ENCODE assay signal across 31 cellular contexts in genomic region chr9:33248606-33249005, GRCh38. TPM values are rescaled to one million over a fixed set of nuclear protein-coding genes. Genes with fewer than 3 reads are reported as not detected.
DNase-seq lines count a peak whose midpoint lies in the region; ATAC-seq and TF ChIP-seq lines count a peak whose summit lies in the region.
"Had no signal": no experiment of that assay in that cellular context is flagged by ENCODE, and none has a peak within 500 bp of the region (broad histone marks: within the 10 kb centered on the region; RNA-seq: fewer than 3 reads in every experiment).

No MANE protein-coding gene starts in this region.

- no peak overlapping the region for H3K4me3 ChIP-seq in breast epithelium
- H3K4me3 ChIP-seq in NB4 (ENCODE audit: low read depth, low read length): no peak overlapping the region
- no peak overlapping the region for H3K4me3 ChIP-seq in BE2C (ENCODE audit: low read depth, low read length)
- H3K4me3 ChIP-seq: colonic mucosa, prostate gland had no signal

- no peak overlapping the region for H3K27ac ChIP-seq in breast epithelium
- H3K27ac ChIP-seq: colonic mucosa, prostate gland had no signal

- H3K27ac Mint-ChIP-seq in MCF 10A (ENCODE audit: low read depth, unreplicated experiment): peak overlapping the region; percentile 68

- H3K27me3 ChIP-seq in breast epithelium: no peaks in the 10 kb centered on the region
- no peaks in the 10 kb centered on the region for H3K27me3 ChIP-seq in BE2C
- H3K27me3 ChIP-seq: colonic mucosa had no signal

- no peak overlapping the region for H3K4me3 Mint-ChIP-seq in MCF 10A (ENCODE audit: unreplicated experiment)
- H3K4me3 Mint-ChIP-seq: naive thymus-derived CD4-positive, alpha-beta T cell had no signal

- no peak for TF ChIP-seq POLR2A in breast epithelium (IDR thresholded peaks at IDR 0.05)
- no peak for TF ChIP-seq POLR2A in NB4 (IDR thresholded peaks at IDR 0.05; ENCODE audit: extremely low read depth, insufficient read length)

- POLR2A ChIA-PET in MCF 10A (lab: Yijun Ruan, JAX): interaction anchor here (1.6 to 13.7 kb wide), 2 partner anchors 12 to 15 kb away, joined by 9 to 259 read pairs; partner anchors contain the start of genes BAG1, CHMP5 and SPINK4

- no peak for TF ChIP-seq CTCF in MCF 10A (IDR thresholded peaks at IDR 0.05; ENCODE audit: unreplicated experiment)
- TF ChIP-seq CTCF in breast epithelium (IDR thresholded peaks at IDR 0.05): no peak
- TF ChIP-seq CTCF in NB4 (IDR thresholded peaks at IDR 0.05; ENCODE audit: low read depth, low read length): no peak
- TF ChIP-seq CTCF in BE2C (IDR thresholded peaks at IDR 0.05; ENCODE audit: low read depth, low read length): no peak

- DNase-seq in MCF 10A (ENCODE audit: unreplicated experiment) (no peak), breast epithelium (ENCODE audit: low spot score in 2 of 2) (no peak), NB4 (ENCODE audit: low read depth) (peak; percentile 12), BE2C (no peak), NCI-H1436 (lab: John Stamatoyannopoulos, UW) (no peak), GM19240 (ENCODE audit: insufficient read length, low spot score) (no peak)
- DNase-seq: activated CD4-positive, CD25-positive, alpha-beta regulatory T cell; activated CD8-positive, alpha-beta memory T cell treated with anti-CD3 and anti-CD28 coated beads, Interleukin-2, amount 50 U/mL, for 4 hours; activated naive CD4-positive, alpha-beta T cell treated with anti-CD3 and anti-CD28 coated beads, Interleukin-2, amount 50 U/mL, for 16 hours; amygdala; colonic mucosa; effector memory CD4-positive, alpha-beta T cell; head of caudate nucleus; kidney; midbrain; naive thymus-derived CD4-positive, alpha-beta T cell; NCI-H1436 treated with DMSO at 0.1 percent for 48 hours; NCI-H2107; NCI-H446; NCI-H82; stimulated activated CD4-positive, alpha-beta T cell treated with anti-CD3 and anti-CD28 coated beads, Interleukin-4, amount 100 ng/mL, for 4 hours; stimulated activated naive CD4-positive, alpha-beta T cell had no signal

- CTCF ChIA-PET in MCF 10A (lab: Yijun Ruan, JAX): interaction anchor here (0.7 to 2.6 kb wide), 2 partner anchors 14 to 52 kb away, joined by 3 to 18 read pairs; no protein-coding TSS in a partner anchor

- H3K4me1 ChIP-seq in breast epithelium: no peaks in the 10 kb centered on the region
- H3K4me1 ChIP-seq in BE2C: no peaks in the 10 kb centered on the region
- H3K4me1 ChIP-seq: colonic mucosa, prostate gland had no signal

- H3K36me3 Mint-ChIP-seq in MCF 10A (ENCODE audit: insufficient read depth, unreplicated experiment): peaks cover 46% of the 10 kb centered on the region

- H3K9me3 Mint-ChIP-seq in MCF 10A (ENCODE audit: unreplicated experiment): no peaks in the 10 kb centered on the region
- H3K9me3 Mint-ChIP-seq: naive thymus-derived CD4-positive, alpha-beta T cell had no signal

- H3K4me1 Mint-ChIP-seq in MCF 10A (ENCODE audit: insufficient read depth, unreplicated experiment): peaks cover 30% of the 10 kb centered on the region

- no peaks in the 10 kb centered on the region for H3K27me3 Mint-ChIP-seq in MCF 10A (ENCODE audit: insufficient read depth, unreplicated experiment)
- H3K27me3 Mint-ChIP-seq: naive thymus-derived CD4-positive, alpha-beta T cell had no signal

- H3K36me3 ChIP-seq in breast epithelium (no peaks in the 10 kb centered on the region), BE2C (peaks cover 11% of the 10 kb centered on the region)
- H3K36me3 ChIP-seq: colonic mucosa, prostate gland had no signal

- no TSS peak for BruUV-seq in MCF 10A (replicated peaks; lab: Mats Ljungman, UMichigan)

- ATAC-seq in HG02571 (IDR thresholded peaks at IDR 0.05; ENCODE audit: unreplicated experiment): peak; percentile 6
- ATAC-seq in GM18858 (IDR thresholded peaks at IDR 0.05; ENCODE audit: unreplicated experiment): no peak
- ATAC-seq: sciatic nerve had no signal

- intact Hi-C loops in MCF 10A (cut with micrococcal nuclease) (no loop called here), breast epithelium (cut with DNase I; ENCODE audit: low total_unique reads) (no loop called here)

- H3K9me3 ChIP-seq in breast epithelium (no peaks in the 10 kb centered on the region), BE2C (no peaks in the 10 kb centered on the region)
- H3K9me3 ChIP-seq: colonic mucosa, prostate gland had no signal

RNA-seq across cellular contexts. Expression of gene SPINK4, which starts 8.6 kb away (rescaled TPM):
- total RNA-seq in MCF 10A (2022) (not detected in 2 replicates), breast epithelium (not detected)
- not detected for polyA plus RNA-seq in BE2C (2012; ENCODE audit: insufficient read depth, insufficient read length, low read depth)
- total RNA-seq: A172; epithelial cell of proximal tubule; kidney; lower leg skin; naive thymus-derived CD4-positive, alpha-beta T cell; prostate gland; sciatic nerve; T-helper 1 cell treated with Interleukin-12 subunit alpha and Interleukin-12 subunit beta and Interleukin-4 antibody, amounts not matched to agents 30 ng/mL and 1 ng/mL, for 36 hours; temporal lobe had no signal
- polyA plus RNA-seq: naive thymus-derived CD4-positive, alpha-beta T cell had no signal

RNA-seq across cellular contexts. Expression of gene BAG1, which starts 15.9 kb away (rescaled TPM):
- total RNA-seq in MCF 10A (2022): 75.7 and 91.8 TPM in 2 replicates
- 10 to 100 TPM; 34.7 to 54.7 (median 44.9) TPM for total RNA-seq in breast epithelium
- 92.6 TPM for polyA plus RNA-seq in BE2C (2012; ENCODE audit: insufficient read depth, insufficient read length, low read depth)

RNA-seq across cellular contexts. Expression of gene CHMP5, which starts 16.2 kb away (rescaled TPM):
- total RNA-seq in MCF 10A (2022): 67.6 and 85.1 TPM in 2 replicates
- 10 to 100 TPM; 63.1 to 73.4 (median 65.5) TPM for total RNA-seq in breast epithelium
- 57.8 TPM for polyA plus RNA-seq in BE2C (2012; ENCODE audit: insufficient read depth, insufficient read length, low read depth)

RNA-seq across cellular contexts. Expression of gene NFX1, which starts 41.7 kb away (rescaled TPM):
- total RNA-seq in MCF 10A (2022) (66.7 and 78.5 TPM in 2 replicates), breast epithelium (10 to 100 TPM; 36.3 to 45.5 (median 38.3) TPM)
- polyA plus RNA-seq in BE2C (2012; ENCODE audit: insufficient read depth, insufficient read length, low read depth): 30.2 TPM
